In the genomic region with DNA sequence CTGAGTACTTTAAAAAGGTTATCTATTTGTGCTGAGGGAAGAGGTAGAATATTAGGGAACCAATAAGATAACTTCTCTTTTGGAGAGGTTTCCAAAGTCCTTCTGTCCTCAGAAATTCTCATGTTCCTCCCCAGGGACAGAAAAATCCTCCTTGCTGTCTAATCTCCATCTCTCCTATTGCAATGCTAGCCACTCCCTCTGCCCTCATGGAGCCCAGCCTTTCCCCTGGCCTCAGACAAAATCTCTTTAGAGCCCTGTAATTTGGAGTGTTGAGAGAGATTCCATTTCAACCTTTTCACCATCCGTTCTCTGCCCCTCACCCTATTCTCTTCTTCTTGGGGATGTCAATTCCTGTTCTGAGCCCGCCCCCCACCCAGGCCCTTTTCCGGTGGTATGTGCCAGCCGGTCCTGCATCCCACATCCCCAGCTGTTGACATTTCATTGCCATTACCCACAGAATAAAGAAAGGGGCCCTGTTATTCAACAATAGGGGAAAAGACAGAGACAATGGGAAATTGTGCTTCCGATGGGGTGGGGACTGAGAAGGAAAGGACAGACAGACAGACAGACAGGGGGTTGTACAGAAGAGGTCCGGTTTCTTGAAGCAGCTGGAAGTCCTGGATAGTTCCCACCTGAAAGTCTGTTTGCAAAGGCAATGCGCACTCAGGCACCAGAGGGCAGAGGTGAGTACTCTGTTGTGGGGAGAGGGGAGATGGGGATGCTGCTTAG, we compare ENCODE assay signal across 1 cellular context.
TF ChIP-seq lines count a peak whose summit lies in the region.

A gene (plus strand): TSS at position 563 of the 729 bp plus-strand sequence. CDS start 4,076 bp downstream, outside the sequence.

TF ChIP-seq in IMR-90, 13 proteins besides CTCF, POLR2A, EP300 and RAD21 (continued from another document):
- TF ChIP-seq, protein P1, sequence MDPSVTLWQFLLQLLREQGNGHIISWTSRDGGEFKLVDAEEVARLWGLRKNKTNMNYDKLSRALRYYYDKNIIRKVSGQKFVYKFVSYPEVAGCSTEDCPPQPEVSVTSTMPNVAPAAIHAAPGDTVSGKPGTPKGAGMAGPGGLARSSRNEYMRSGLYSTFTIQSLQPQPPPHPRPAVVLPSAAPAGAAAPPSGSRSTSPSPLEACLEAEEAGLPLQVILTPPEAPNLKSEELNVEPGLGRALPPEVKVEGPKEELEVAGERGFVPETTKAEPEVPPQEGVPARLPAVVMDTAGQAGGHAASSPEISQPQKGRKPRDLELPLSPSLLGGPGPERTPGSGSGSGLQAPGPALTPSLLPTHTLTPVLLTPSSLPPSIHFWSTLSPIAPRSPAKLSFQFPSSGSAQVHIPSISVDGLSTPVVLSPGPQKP (IDR thresholded peaks at IDR 0.05; ENCODE audit: borderline replicate concordance, low read depth, low read length), result no peak
- TF ChIP-seq SMC3 (IDR thresholded peaks at IDR 0.05; ENCODE audit: low read depth, low read length) (no peak), MXI1 (IDR thresholded peaks at IDR 0.05; ENCODE audit: borderline replicate concordance, low read depth, low read length) (no peak), CHD1 (IDR thresholded peaks at IDR 0.05; ENCODE audit: low read depth, low read length) (no peak)
TF ChIP-seq in IMR-90: peak in this region for 0.
